33 cellular contexts compared by ENCODE assay signal in genomic region chr17:74359916-74360315, GRCh38. TPM values are rescaled to one million over a fixed set of nuclear protein-coding genes. Genes with fewer than 3 reads are reported as not detected.
"Had no signal": no experiment of that assay in that cellular context is flagged by ENCODE, and none has a peak within 500 bp of the region (broad histone marks: within the 10 kb centered on the region; RNA-seq: fewer than 3 reads in every experiment).

No MANE protein-coding gene starts in this region.

- H3K9ac ChIP-seq: parathyroid adenoma had no signal

- ATAC-seq: left colon; left lung; lower lobe of right lung; naive thymus-derived CD8-positive, alpha-beta T cell; right lobe of liver; stimulated activated memory B cell treated with anti-CD40 and anti-IgM and Interleukin-4, amounts not matched to agents 10 μg/mL and 1 μg/mL and 100 μg/mL, for 72 hours; stimulated activated naive CD8-positive, alpha-beta T cell treated with anti-CD3 and anti-CD28 coated beads, Interleukin-15, amount 100 ng/mL, for 72 hours had no signal

- H3K4me2 ChIP-seq: smooth muscle cell had no signal

- H3K36me3 ChIP-seq: left lung, lower lobe of right lung, neutrophil, right atrium auricular region, right lobe of liver, tibial nerve, upper lobe of left lung, vagina had no signal

- FAIRE-seq: islet of Langerhans, kidney had no signal

- H3K79me2 ChIP-seq: parathyroid adenoma had no signal

- DNase-seq: immature natural killer cell; kidney; left colon; left lung; lower lobe of right lung; mammary epithelial cell; mesenchymal stem cell; naive thymus-derived CD8-positive, alpha-beta T cell; occipital lobe; right lobe of liver; stimulated activated CD4-positive, alpha-beta T cell treated with anti-CD3 and anti-CD28 coated beads, Interleukin-1b, Interleukin-23, amount 100 ng/mL, for 48 hours; stimulated activated CD4-positive, alpha-beta T cell treated with anti-CD3 and anti-CD28 coated beads, Interleukin-2, amount 100 ng/mL, for 48 hours; stimulated activated CD4-positive, alpha-beta T cell treated with anti-CD3 and anti-CD28 coated beads, Interleukin-4, amount 100 ng/mL, for 4 hours; stimulated activated CD8-positive, alpha-beta memory T cell treated with anti-CD3 and anti-CD28 coated beads, Interleukin-4, amount 100 ng/mL, for 48 hours; stimulated activated naive CD4-positive, alpha-beta T cell treated with Interleukin-2 at 50 U/mL for 16 hours; stimulated activated naive CD8-positive, alpha-beta T cell treated with anti-CD3 and anti-CD28 coated beads, Interleukin-15, amount 100 ng/mL, for 72 hours; upper lobe of left lung had no signal

- H3K4me1 ChIP-seq: parathyroid adenoma, right lobe of liver had no signal

- H3K4me3 ChIP-seq: left lung, lower lobe of right lung, right atrium auricular region, right lobe of liver, smooth muscle cell, tibial nerve, upper lobe of left lung, vagina had no signal

- H3K9me3 ChIP-seq: left lung, lower lobe of right lung, neutrophil, right atrium auricular region, right lobe of liver, tibial nerve, upper lobe of left lung, vagina had no signal

- H2AFZ ChIP-seq: parathyroid adenoma had no signal

- H3K27me3 ChIP-seq: vagina had no signal

- H3K27ac ChIP-seq: left lung, lower lobe of right lung, neutrophil, parathyroid adenoma, right atrium auricular region, right lobe of liver, tibial nerve, upper lobe of left lung, vagina had no signal

RNA-seq across cellular contexts. Expression of gene BTBD17, which starts 1.8 kb away (rescaled TPM):
- total RNA-seq: kidney; left lung; liver; lower lobe of right lung; mammary epithelial cell; mucosa of gallbladder; naive thymus-derived CD8-positive, alpha-beta T cell; osteocyte; pulmonary artery endothelial cell; renal cortical epithelial cell; right atrium auricular region; right lobe of liver; skeletal muscle tissue; smooth muscle cell; tibial nerve; urinary bladder; vagina had no signal
- polyA plus RNA-seq: liver; mammary epithelial cell; naive thymus-derived CD8-positive, alpha-beta T cell; smooth muscle cell; urinary bladder had no signal

RNA-seq across cellular contexts. Expression of gene GPR142, which starts 7.4 kb away (rescaled TPM):
- total RNA-seq: kidney; left lung; lower lobe of right lung; mammary epithelial cell; naive thymus-derived CD8-positive, alpha-beta T cell; occipital lobe; osteocyte; pulmonary artery endothelial cell; renal cortical epithelial cell; right atrium auricular region; skeletal muscle tissue; smooth muscle cell; temporal lobe; urinary bladder had no signal
- polyA plus RNA-seq: mammary epithelial cell, smooth muscle cell had no signal

RNA-seq across cellular contexts. Expression of gene KIF19, which starts 33.9 kb away (rescaled TPM):
- total RNA-seq: mammary epithelial cell; naive thymus-derived CD8-positive, alpha-beta T cell; occipital lobe; osteocyte; renal cortical epithelial cell; smooth muscle cell had no signal
- polyA plus RNA-seq: mammary epithelial cell, smooth muscle cell had no signal
